In genomic region chr7:101511965-101512364, GRCh38 we compare ENCODE assay signal across 27 cellular contexts.
"Had no signal": no experiment of that assay in that cellular context is flagged by ENCODE, and none has a peak within 500 bp of the region (broad histone marks: within the 10 kb centered on the region; RNA-seq: fewer than 3 reads in every experiment).

No MANE protein-coding gene starts in this region.

- H3K36me3 ChIP-seq: stomach, suprapubic skin, thoracic aorta, thyroid gland, tibial artery, tibial nerve, transverse colon, upper lobe of left lung, upper lobe of right lung, uterus, vagina had no signal

- H3K27ac ChIP-seq: stomach, suprapubic skin, testis, thoracic aorta, thyroid gland, tibial artery, tibial nerve, transverse colon, upper lobe of left lung, upper lobe of right lung, uterus, vagina had no signal

- H3K4me3 ChIP-seq: stomach, suprapubic skin, testis, thoracic aorta, thyroid gland, tibial artery, tibial nerve, transverse colon, upper lobe of left lung, upper lobe of right lung, uterus, vagina had no signal

- H3K9me3 ChIP-seq: stomach, suprapubic skin, testis, thoracic aorta, thyroid gland, tibial artery, tibial nerve, transverse colon, upper lobe of left lung, upper lobe of right lung, uterus, vagina had no signal

- DNase-seq: stimulated activated CD4-positive, alpha-beta T cell treated with anti-CD3 and anti-CD28 coated beads, Interleukin-2, amount 100 ng/mL, for 48 hours; stimulated activated CD4-positive, alpha-beta T cell treated with anti-CD3 and anti-CD28 coated beads, Interleukin-4, amount 100 ng/mL, for 1 hour; stimulated activated CD4-positive, alpha-beta T cell treated with anti-CD3 and anti-CD28 coated beads, Interleukin-4, amount 100 ng/mL, for 24 hours; stimulated activated CD4-positive, alpha-beta T cell treated with anti-CD3 and anti-CD28 coated beads, Interleukin-4, amount 100 ng/mL, for 4 hours; stimulated activated CD8-positive, alpha-beta memory T cell treated with anti-CD3 and anti-CD28 coated beads, Interleukin-4, amount 100 ng/mL, for 48 hours; stimulated activated naive B cell treated with anti-CD40 and anti-IgM and Interleukin-4, amounts not matched to agents 10 μg/mL and 1 μg/mL and 100 μg/mL, for 72 hours; stimulated activated naive CD4-positive, alpha-beta T cell; stimulated activated naive CD4-positive, alpha-beta T cell treated with Interleukin-2 at 50 U/mL for 16 hours; stimulated activated naive CD8-positive, alpha-beta T cell treated with anti-CD3 and anti-CD28 coated beads, Interleukin-15, amount 100 ng/mL, for 72 hours; stimulated activated naive CD8-positive, alpha-beta T cell treated with anti-CD3 and anti-CD28 coated beads, Interleukin-15, Interleukin-2, amounts not matched to agents 100 U/mL and 50 U/mL, for 24 hours; stomach; substantia nigra; testis; thyroid gland; tibial artery; transverse colon; trophoblast cell; upper lobe of left lung; upper lobe of right lung; uterus had no signal

- FAIRE-seq: urothelium cell line had no signal

- H3K27me3 ChIP-seq: testis, thyroid gland, upper lobe of left lung, uterus, vagina had no signal

- ATAC-seq: stimulated activated effector memory CD8-positive, alpha-beta T cell treated with anti-CD3 and anti-CD28 coated beads, Interleukin-12 subunit alpha, Interleukin-12 subunit beta, amount 100 ng/mL, for 72 hours; stimulated activated memory B cell treated with anti-CD40 and anti-IgM and Interleukin-4, amounts not matched to agents 10 μg/mL and 1 μg/mL and 100 μg/mL, for 72 hours; stimulated activated naive B cell treated with anti-CD40 and anti-IgM and Interleukin-4, amounts not matched to agents 10 μg/mL and 1 μg/mL and 100 μg/mL, for 72 hours; stimulated activated naive CD8-positive, alpha-beta T cell treated with anti-CD3 and anti-CD28 coated beads, Interleukin-15, amount 100 ng/mL, for 72 hours; stimulated activated naive CD8-positive, alpha-beta T cell treated with anti-CD3 and anti-CD28 coated beads, Interleukin-15, Interleukin-2, amounts not matched to agents 100 U/mL and 50 U/mL, for 24 hours; upper lobe of right lung had no signal

- H3K4me1 ChIP-seq: stomach, suprapubic skin, testis, thyroid gland, tibial artery, tibial nerve, transverse colon, upper lobe of left lung, upper lobe of right lung, uterus, vagina had no signal
